ENCODE assay signal across 23 cellular contexts in genomic region chr10:92545556-92545955, GRCh38. TPM values are rescaled to one million over a fixed set of nuclear protein-coding genes. Genes with fewer than 3 reads are reported as not detected.
DNase-seq lines count a peak whose midpoint lies in the region; ATAC-seq, FAIRE-seq and TF ChIP-seq lines count a peak whose summit lies in the region.
"Had no signal": no experiment of that assay in that cellular context is flagged by ENCODE, and none has a peak within 500 bp of the region (broad histone marks: within the 10 kb centered on the region; RNA-seq: fewer than 3 reads in every experiment).

No MANE protein-coding gene starts in this region.

- H3K4me3 Mint-ChIP-seq in activated T-cell treated with anti-CD3 and anti-CD28 coated beads, Interleukin-2, amount 50 U/mL, for 72 hours, result no peak overlapping the region
- H3K4me3 Mint-ChIP-seq in activated T-cell treated with anti-CD3 and anti-CD28 coated beads, Interleukin-2, amount 50 U/mL, for 24 hours, result no peak overlapping the region
- H3K4me3 Mint-ChIP-seq in astrocyte (ENCODE audit: unreplicated experiment), result no peak overlapping the region
- H3K4me3 Mint-ChIP-seq: B cell; CD4-positive, CD25-positive, alpha-beta regulatory T cell; CD8-positive, alpha-beta memory T cell; GM23338; H9; HFFc6 had no signal

- H3K4me3 ChIP-seq in Karpas-422 (ENCODE audit: low read length) (no peak overlapping the region), astrocyte (ENCODE audit: insufficient read depth, low read depth, low read length) (no peak overlapping the region)
- H3K4me3 ChIP-seq: BLaER1, GM12878, GM23338 had no signal

- H3K36me3 ChIP-seq in Karpas-422 (ENCODE audit: insufficient read depth, low read length), result no peaks in the 10 kb centered on the region
- no peaks in the 10 kb centered on the region for H3K36me3 ChIP-seq in astrocyte (ENCODE audit: insufficient read depth, low read length)

- H3K4me1 ChIP-seq in Karpas-422 (ENCODE audit: low read length), result peaks cover 59% of the 10 kb centered on the region
- H3K4me1 ChIP-seq in astrocyte (ENCODE audit: insufficient read depth, low read length), result no peaks in the 10 kb centered on the region

- H3K27me3 ChIP-seq in Karpas-422 (ENCODE audit: low read length), result no peaks in the 10 kb centered on the region
- H3K27me3 ChIP-seq in astrocyte (ENCODE audit: insufficient read depth, low read length), result no peaks in the 10 kb centered on the region
- H3K27me3 ChIP-seq: BLaER1 had no signal

- no peak for ATAC-seq in activated T-cell treated with anti-CD3 and anti-CD28 coated beads, Interleukin-2, amount 50 U/mL, for 72 hours (replicated peaks in 1 of 2)
- ATAC-seq in HG03432 (IDR thresholded peaks at IDR 0.05; ENCODE audit: unreplicated experiment), result no peak
- ATAC-seq: GM12878, GM23338, HCT116 had no signal

- no peak for DNase-seq in activated T-cell treated with anti-CD3 and anti-CD28 coated beads, Interleukin-2, amount 50 U/mL, for 72 hours
- DNase-seq in activated T-cell treated with anti-CD3 and anti-CD28 coated beads, Interleukin-2, amount 50 U/mL, for 24 hours, result no peak
- no peak for DNase-seq in Karpas-422
- no peak for DNase-seq in astrocyte (ENCODE audit: low read depth)
- DNase-seq in stimulated activated CD4-positive, alpha-beta T cell treated with anti-CD3 and anti-CD28 coated beads, Interleukin-2, amount 100 ng/mL, for 48 hours, result no peak
- DNase-seq: CD4-positive, CD25-positive, alpha-beta regulatory T cell; CD8-positive, alpha-beta memory T cell; DMS 273 treated with DMSO at 0.1 percent for 48 hours; DMS79; EL; GDM1; H9; HFFc6 had no signal

- H2AFZ ChIP-seq in Karpas-422 (ENCODE audit: low read length) (no peak overlapping the region), astrocyte (ENCODE audit: low read depth, low read length) (no peak overlapping the region)
- H2AFZ ChIP-seq: GM23338 had no signal

- H4K20me1 ChIP-seq in Karpas-422 (ENCODE audit: insufficient read depth, low read depth, low read length) (no peaks in the 10 kb centered on the region), astrocyte (ENCODE audit: insufficient read depth, low read length) (peaks cover 43% of the 10 kb centered on the region)

- H3K79me2 ChIP-seq in Karpas-422 (ENCODE audit: low read length) (peaks cover 79% of the 10 kb centered on the region), astrocyte (ENCODE audit: insufficient read depth, low read length) (peaks cover 27% of the 10 kb centered on the region)

- H3K27me3 Mint-ChIP-seq in activated T-cell treated with anti-CD3 and anti-CD28 coated beads, Interleukin-2, amount 50 U/mL, for 72 hours (ENCODE audit: low read depth), result no peaks in the 10 kb centered on the region
- H3K27me3 Mint-ChIP-seq in activated T-cell treated with anti-CD3 and anti-CD28 coated beads, Interleukin-2, amount 50 U/mL, for 24 hours, result no peaks in the 10 kb centered on the region
- no peaks in the 10 kb centered on the region for H3K27me3 Mint-ChIP-seq in astrocyte (ENCODE audit: low read depth, unreplicated experiment)
- H3K27me3 Mint-ChIP-seq: B cell; CD4-positive, CD25-positive, alpha-beta regulatory T cell; CD8-positive, alpha-beta memory T cell had no signal

- H3K27ac Mint-ChIP-seq in activated T-cell treated with anti-CD3 and anti-CD28 coated beads, Interleukin-2, amount 50 U/mL, for 72 hours, result peak overlapping the region; percentile 64
- H3K27ac Mint-ChIP-seq in activated T-cell treated with anti-CD3 and anti-CD28 coated beads, Interleukin-2, amount 50 U/mL, for 24 hours, result no peak overlapping the region
- no peak overlapping the region for H3K27ac Mint-ChIP-seq in astrocyte (ENCODE audit: unreplicated experiment)
- H3K27ac Mint-ChIP-seq: B cell; CD8-positive, alpha-beta memory T cell; GM23338; H9; HFFc6 had no signal

- no peak overlapping the region for H3K9ac ChIP-seq in Karpas-422 (ENCODE audit: low read length)
- no peak overlapping the region for H3K9ac ChIP-seq in astrocyte (ENCODE audit: low read length)
- H3K9ac ChIP-seq: BLaER1 had no signal

- H3K27ac ChIP-seq in Karpas-422 (ENCODE audit: low read length) (peak overlapping the region; percentile 66), astrocyte (ENCODE audit: low read depth, low read length) (no peak overlapping the region)
- H3K27ac ChIP-seq: 22Rv1, BLaER1, C4-2B had no signal

- peak; percentile 41 for FAIRE-seq in astrocyte (lab: Jason Lieb, UNC)
- FAIRE-seq: D721Med, GM12878, GM18507 had no signal

- H3K9me3 Mint-ChIP-seq in activated T-cell treated with anti-CD3 and anti-CD28 coated beads, Interleukin-2, amount 50 U/mL, for 72 hours, result no peaks in the 10 kb centered on the region
- no peaks in the 10 kb centered on the region for H3K9me3 Mint-ChIP-seq in activated T-cell treated with anti-CD3 and anti-CD28 coated beads, Interleukin-2, amount 50 U/mL, for 24 hours
- H3K9me3 Mint-ChIP-seq in astrocyte (ENCODE audit: unreplicated experiment), result no peaks in the 10 kb centered on the region
- H3K9me3 Mint-ChIP-seq: CD4-positive, CD25-positive, alpha-beta regulatory T cell; CD8-positive, alpha-beta memory T cell; GM23338; H9; HFFc6 had no signal

- peaks cover 0 to 2% of the 10 kb centered on the region in 2 donors for H3K36me3 Mint-ChIP-seq in activated T-cell treated with anti-CD3 and anti-CD28 coated beads, Interleukin-2, amount 50 U/mL, for 72 hours (ENCODE audit: insufficient read depth in 2 of 2)
- H3K36me3 Mint-ChIP-seq in activated T-cell treated with anti-CD3 and anti-CD28 coated beads, Interleukin-2, amount 50 U/mL, for 24 hours (ENCODE audit: low read depth), result peaks cover 28% of the 10 kb centered on the region
- peaks cover 2% of the 10 kb centered on the region for H3K36me3 Mint-ChIP-seq in astrocyte (ENCODE audit: low read depth, unreplicated experiment)

- peaks cover 27% of the 10 kb centered on the region for H3K4me1 Mint-ChIP-seq in activated T-cell treated with anti-CD3 and anti-CD28 coated beads, Interleukin-2, amount 50 U/mL, for 72 hours (ENCODE audit: low read depth)
- peaks cover 35% of the 10 kb centered on the region for H3K4me1 Mint-ChIP-seq in activated T-cell treated with anti-CD3 and anti-CD28 coated beads, Interleukin-2, amount 50 U/mL, for 24 hours (ENCODE audit: low read depth)
- peaks cover 5% of the 10 kb centered on the region for H3K4me1 Mint-ChIP-seq in astrocyte (ENCODE audit: low read depth, unreplicated experiment)

- H3K4me2 ChIP-seq in Karpas-422 (ENCODE audit: low read depth, low read length, poor library complexity, severe bottlenecking) (no peak overlapping the region), astrocyte (ENCODE audit: low read length) (no peak overlapping the region)
- H3K4me2 ChIP-seq: BLaER1 had no signal

- H3K9me3 ChIP-seq in Karpas-422 (ENCODE audit: low read length) (no peaks in the 10 kb centered on the region), astrocyte (ENCODE audit: insufficient read depth, low read depth, low read length) (no peaks in the 10 kb centered on the region)
- H3K9me3 ChIP-seq: BLaER1 had no signal

- H3K9me2 ChIP-seq in Karpas-422 (replicated peaks; ENCODE audit: insufficient read depth, low read length), result no peaks in the 10 kb centered on the region

- no peak for TF ChIP-seq CTCF in astrocyte (IDR thresholded peaks at IDR 0.05; ENCODE audit: insufficient read depth, low read depth, low read length)

RNA-seq across cellular contexts. Expression of gene IDE, which starts 28.3 kb away (rescaled TPM):
- 10 to 100 TPM; 23.3 to 23.5 TPM for total RNA-seq in activated T-cell treated with anti-CD3 and anti-CD28 coated beads, Interleukin-2, amount 50 U/mL, for 72 hours
- 11.1 and 56.2 TPM in 2 replicates for total RNA-seq in Karpas-422 (2014; rRNA removed; shearing (Covaris generic); ENCODE audit: low replicate concordance)
- 31.4 and 35.9 TPM in 2 replicates for total RNA-seq in astrocyte

RNA-seq across cellular contexts. Expression of gene KIF11, which starts 47.4 kb away (rescaled TPM):
- 10 to 100 TPM; 51.4 to 56.7 TPM for total RNA-seq in activated T-cell treated with anti-CD3 and anti-CD28 coated beads, Interleukin-2, amount 50 U/mL, for 72 hours
- total RNA-seq in Karpas-422 (2014; rRNA removed; shearing (Covaris generic); ENCODE audit: low replicate concordance), result 9.1 and 14.2 TPM in 2 replicates
- total RNA-seq in astrocyte, result 2.8 and 4.7 TPM in 2 replicates
